Comparison of ENCODE assay signal across 1 cellular context in the genomic region with DNA sequence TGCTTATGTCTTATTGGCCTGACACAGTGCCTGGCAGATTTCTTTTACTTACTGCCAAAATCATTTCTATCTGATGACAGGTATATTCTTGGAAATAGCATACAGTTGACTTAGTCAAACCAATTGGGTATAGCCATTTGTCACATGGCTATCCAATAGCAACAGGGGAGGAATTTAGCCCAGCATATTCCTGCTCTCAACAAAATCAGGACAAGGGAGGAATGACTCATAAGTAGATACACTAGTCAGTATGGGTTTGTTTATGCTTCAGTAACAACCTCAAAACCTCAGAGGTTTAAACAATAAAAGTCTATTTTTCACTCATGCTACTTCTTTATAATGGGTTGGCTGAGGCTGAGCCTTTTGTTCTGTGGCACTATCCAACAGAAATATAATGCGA.
TF ChIP-seq lines count a peak whose summit lies in the region.

No MANE protein-coding gene starts in this region.

TF ChIP-seq in GM23338, 12 proteins besides CTCF, POLR2A, EP300 and RAD21 (continued from another document):
- TF ChIP-seq POLR2AphosphoS5 (IDR thresholded peaks at IDR 0.05; ENCODE audit: low read depth): no peak
- no peak for TF ChIP-seq ZNF331 (CRISPR knock-in tag; IDR thresholded peaks at IDR 0.05; ENCODE audit: low read depth)
- TF ChIP-seq JUNB (IDR thresholded peaks at IDR 0.05; ENCODE audit: unreplicated experiment): no peak
- TF ChIP-seq, protein P1, sequence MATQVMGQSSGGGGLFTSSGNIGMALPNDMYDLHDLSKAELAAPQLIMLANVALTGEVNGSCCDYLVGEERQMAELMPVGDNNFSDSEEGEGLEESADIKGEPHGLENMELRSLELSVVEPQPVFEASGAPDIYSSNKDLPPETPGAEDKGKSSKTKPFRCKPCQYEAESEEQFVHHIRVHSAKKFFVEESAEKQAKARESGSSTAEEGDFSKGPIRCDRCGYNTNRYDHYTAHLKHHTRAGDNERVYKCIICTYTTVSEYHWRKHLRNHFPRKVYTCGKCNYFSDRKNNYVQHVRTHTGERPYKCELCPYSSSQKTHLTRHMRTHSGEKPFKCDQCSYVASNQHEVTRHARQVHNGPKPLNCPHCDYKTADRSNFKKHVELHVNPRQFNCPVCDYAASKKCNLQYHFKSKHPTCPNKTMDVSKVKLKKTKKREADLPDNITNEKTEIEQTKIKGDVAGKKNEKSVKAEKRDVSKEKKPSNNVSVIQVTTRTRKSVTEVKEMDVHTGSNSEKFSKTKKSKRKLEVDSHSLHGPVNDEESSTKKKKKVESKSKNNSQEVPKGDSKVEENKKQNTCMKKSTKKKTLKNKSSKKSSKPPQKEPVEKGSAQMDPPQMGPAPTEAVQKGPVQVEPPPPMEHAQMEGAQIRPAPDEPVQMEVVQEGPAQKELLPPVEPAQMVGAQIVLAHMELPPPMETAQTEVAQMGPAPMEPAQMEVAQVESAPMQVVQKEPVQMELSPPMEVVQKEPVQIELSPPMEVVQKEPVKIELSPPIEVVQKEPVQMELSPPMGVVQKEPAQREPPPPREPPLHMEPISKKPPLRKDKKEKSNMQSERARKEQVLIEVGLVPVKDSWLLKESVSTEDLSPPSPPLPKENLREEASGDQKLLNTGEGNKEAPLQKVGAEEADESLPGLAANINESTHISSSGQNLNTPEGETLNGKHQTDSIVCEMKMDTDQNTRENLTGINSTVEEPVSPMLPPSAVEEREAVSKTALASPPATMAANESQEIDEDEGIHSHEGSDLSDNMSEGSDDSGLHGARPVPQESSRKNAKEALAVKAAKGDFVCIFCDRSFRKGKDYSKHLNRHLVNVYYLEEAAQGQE (IDR thresholded peaks at IDR 0.05; ENCODE audit: unreplicated experiment): no peak
- TF ChIP-seq EZH2phosphoT487 (IDR thresholded peaks at IDR 0.05; ENCODE audit: unreplicated experiment): no peak
- no peak for TF ChIP-seq NANOG (IDR thresholded peaks at IDR 0.05; ENCODE audit: borderline replicate concordance)
- TF ChIP-seq, protein P2, sequence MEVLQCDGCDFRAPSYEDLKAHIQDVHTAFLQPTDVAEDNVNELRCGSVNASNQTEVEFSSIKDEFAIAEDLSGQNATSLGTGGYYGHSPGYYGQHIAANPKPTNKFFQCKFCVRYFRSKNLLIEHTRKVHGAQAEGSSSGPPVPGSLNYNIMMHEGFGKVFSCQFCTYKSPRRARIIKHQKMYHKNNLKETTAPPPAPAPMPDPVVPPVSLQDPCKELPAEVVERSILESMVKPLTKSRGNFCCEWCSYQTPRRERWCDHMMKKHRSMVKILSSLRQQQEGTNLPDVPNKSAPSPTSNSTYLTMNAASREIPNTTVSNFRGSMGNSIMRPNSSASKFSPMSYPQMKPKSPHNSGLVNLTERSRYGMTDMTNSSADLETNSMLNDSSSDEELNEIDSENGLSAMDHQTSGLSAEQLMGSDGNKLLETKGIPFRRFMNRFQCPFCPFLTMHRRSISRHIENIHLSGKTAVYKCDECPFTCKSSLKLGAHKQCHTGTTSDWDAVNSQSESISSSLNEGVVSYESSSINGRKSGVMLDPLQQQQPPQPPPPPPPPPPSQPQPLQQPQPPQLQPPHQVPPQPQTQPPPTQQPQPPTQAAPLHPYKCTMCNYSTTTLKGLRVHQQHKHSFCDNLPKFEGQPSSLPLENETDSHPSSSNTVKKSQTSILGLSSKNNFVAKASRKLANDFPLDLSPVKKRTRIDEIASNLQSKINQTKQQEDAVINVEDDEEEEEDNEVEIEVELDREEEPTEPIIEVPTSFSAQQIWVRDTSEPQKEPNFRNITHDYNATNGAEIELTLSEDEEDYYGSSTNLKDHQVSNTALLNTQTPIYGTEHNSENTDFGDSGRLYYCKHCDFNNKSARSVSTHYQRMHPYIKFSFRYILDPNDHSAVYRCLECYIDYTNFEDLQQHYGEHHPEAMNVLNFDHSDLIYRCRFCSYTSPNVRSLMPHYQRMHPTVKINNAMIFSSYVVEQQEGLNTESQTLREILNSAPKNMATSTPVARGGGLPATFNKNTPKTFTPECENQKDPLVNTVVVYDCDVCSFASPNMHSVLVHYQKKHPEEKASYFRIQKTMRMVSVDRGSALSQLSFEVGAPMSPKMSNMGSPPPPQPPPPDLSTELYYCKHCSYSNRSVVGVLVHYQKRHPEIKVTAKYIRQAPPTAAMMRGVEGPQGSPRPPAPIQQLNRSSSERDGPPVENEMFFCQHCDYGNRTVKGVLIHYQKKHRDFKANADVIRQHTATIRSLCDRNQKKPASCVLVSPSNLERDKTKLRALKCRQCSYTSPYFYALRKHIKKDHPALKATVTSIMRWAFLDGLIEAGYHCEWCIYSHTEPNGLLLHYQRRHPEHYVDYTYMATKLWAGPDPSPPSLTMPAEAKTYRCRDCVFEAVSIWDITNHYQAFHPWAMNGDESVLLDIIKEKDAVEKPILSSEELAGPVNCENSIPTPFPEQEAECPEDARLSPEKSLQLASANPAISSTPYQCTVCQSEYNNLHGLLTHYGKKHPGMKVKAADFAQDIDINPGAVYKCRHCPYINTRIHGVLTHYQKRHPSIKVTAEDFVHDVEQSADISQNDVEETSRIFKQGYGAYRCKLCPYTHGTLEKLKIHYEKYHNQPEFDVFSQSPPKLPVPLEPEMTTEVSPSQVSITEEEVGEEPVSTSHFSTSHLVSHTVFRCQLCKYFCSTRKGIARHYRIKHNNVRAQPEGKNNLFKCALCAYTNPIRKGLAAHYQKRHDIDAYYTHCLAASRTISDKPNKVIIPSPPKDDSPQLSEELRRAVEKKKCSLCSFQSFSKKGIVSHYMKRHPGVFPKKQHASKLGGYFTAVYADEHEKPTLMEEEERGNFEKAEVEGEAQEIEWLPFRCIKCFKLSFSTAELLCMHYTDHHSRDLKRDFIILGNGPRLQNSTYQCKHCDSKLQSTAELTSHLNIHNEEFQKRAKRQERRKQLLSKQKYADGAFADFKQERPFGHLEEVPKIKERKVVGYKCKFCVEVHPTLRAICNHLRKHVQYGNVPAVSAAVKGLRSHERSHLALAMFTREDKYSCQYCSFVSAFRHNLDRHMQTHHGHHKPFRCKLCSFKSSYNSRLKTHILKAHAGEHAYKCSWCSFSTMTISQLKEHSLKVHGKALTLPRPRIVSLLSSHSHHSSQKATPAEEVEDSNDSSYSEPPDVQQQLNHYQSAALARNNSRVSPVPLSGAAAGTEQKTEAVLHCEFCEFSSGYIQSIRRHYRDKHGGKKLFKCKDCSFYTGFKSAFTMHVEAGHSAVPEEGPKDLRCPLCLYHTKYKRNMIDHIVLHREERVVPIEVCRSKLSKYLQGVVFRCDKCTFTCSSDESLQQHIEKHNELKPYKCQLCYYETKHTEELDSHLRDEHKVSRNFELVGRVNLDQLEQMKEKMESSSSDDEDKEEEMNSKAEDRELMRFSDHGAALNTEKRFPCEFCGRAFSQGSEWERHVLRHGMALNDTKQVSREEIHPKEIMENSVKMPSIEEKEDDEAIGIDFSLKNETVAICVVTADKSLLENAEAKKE (CRISPR knock-in tag; IDR thresholded peaks at IDR 0.05): no peak
- no peak for TF ChIP-seq ZNF114 (CRISPR knock-in tag; IDR thresholded peaks at IDR 0.05)
- TF ChIP-seq, protein P3, sequence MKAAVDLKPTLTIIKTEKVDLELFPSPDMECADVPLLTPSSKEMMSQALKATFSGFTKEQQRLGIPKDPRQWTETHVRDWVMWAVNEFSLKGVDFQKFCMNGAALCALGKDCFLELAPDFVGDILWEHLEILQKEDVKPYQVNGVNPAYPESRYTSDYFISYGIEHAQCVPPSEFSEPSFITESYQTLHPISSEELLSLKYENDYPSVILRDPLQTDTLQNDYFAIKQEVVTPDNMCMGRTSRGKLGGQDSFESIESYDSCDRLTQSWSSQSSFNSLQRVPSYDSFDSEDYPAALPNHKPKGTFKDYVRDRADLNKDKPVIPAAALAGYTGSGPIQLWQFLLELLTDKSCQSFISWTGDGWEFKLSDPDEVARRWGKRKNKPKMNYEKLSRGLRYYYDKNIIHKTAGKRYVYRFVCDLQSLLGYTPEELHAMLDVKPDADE (IDR thresholded peaks at IDR 0.05): no peak
- TF ChIP-seq EZH2 (IDR thresholded peaks at IDR 0.05; ENCODE audit: low read depth, unreplicated experiment): no peak
- no peak for TF ChIP-seq STAT1 (IDR thresholded peaks at IDR 0.05; ENCODE audit: unreplicated experiment)
